Comparison of ENCODE assay signal across 2 cellular contexts in the genomic region with DNA sequence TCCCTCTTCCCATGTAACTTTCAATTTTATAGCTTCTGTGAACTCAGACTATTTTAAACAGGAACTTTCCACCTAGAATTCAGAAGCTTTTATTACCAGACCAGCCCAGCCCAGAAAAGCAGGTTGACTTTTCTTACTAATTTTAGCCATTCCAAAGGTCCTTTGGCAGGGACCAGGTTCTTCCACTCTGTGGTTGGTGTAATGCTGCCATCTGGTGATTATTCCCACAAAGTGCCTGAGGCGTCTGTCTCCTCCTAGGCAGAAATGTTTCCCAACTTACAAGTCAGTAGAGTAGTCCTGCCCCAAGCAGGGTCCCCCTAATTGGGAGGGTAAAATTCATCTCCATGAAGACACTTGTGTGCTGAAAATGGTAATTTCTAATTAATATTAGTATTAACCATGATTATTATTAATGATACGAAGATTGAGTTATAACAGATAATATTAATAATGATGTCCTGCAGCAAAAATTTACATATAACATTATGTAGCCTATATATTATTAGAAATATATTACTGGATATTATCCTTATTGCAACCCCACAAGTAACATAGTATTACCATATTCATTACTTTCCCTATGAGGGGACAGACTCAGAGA.
TF ChIP-seq lines count a peak whose summit lies in the region.

No MANE protein-coding gene starts in this region.

TF ChIP-seq in Ishikawa, 13 proteins besides CTCF, POLR2A, EP300 and RAD21:
- TF ChIP-seq TEAD4 (IDR thresholded peaks at IDR 0.05) (no peak), TAF1 (IDR thresholded peaks at IDR 0.05; ENCODE audit: low read depth) (no peak), NFIC (IDR thresholded peaks at IDR 0.05) (no peak), YY1 (IDR thresholded peaks at IDR 0.05; ENCODE audit: low read depth) (no peak), FOXM1 (IDR thresholded peaks at IDR 0.05; ENCODE audit: borderline replicate concordance, low read depth) (no peak), ZBTB7A (IDR thresholded peaks at IDR 0.05; ENCODE audit: low read depth) (no peak), TCF12 (IDR thresholded peaks at IDR 0.05; ENCODE audit: low read depth) (no peak), CREB1 (IDR thresholded peaks at IDR 0.05; ENCODE audit: low read depth) (no peak), CEBPB (IDR thresholded peaks at IDR 0.05) (no peak), EGR1 (IDR thresholded peaks at IDR 0.05) (no peak)
- TF ChIP-seq, protein P1, sequence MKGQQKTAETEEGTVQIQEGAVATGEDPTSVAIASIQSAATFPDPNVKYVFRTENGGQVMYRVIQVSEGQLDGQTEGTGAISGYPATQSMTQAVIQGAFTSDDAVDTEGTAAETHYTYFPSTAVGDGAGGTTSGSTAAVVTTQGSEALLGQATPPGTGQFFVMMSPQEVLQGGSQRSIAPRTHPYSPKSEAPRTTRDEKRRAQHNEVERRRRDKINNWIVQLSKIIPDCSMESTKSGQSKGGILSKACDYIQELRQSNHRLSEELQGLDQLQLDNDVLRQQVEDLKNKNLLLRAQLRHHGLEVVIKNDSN (IDR thresholded peaks at IDR 0.05), result no peak
- TF ChIP-seq, protein P2, sequence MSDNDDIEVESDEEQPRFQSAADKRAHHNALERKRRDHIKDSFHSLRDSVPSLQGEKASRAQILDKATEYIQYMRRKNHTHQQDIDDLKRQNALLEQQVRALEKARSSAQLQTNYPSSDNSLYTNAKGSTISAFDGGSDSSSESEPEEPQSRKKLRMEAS (IDR thresholded peaks at IDR 0.05), result no peak
- TF ChIP-seq, protein P3, sequence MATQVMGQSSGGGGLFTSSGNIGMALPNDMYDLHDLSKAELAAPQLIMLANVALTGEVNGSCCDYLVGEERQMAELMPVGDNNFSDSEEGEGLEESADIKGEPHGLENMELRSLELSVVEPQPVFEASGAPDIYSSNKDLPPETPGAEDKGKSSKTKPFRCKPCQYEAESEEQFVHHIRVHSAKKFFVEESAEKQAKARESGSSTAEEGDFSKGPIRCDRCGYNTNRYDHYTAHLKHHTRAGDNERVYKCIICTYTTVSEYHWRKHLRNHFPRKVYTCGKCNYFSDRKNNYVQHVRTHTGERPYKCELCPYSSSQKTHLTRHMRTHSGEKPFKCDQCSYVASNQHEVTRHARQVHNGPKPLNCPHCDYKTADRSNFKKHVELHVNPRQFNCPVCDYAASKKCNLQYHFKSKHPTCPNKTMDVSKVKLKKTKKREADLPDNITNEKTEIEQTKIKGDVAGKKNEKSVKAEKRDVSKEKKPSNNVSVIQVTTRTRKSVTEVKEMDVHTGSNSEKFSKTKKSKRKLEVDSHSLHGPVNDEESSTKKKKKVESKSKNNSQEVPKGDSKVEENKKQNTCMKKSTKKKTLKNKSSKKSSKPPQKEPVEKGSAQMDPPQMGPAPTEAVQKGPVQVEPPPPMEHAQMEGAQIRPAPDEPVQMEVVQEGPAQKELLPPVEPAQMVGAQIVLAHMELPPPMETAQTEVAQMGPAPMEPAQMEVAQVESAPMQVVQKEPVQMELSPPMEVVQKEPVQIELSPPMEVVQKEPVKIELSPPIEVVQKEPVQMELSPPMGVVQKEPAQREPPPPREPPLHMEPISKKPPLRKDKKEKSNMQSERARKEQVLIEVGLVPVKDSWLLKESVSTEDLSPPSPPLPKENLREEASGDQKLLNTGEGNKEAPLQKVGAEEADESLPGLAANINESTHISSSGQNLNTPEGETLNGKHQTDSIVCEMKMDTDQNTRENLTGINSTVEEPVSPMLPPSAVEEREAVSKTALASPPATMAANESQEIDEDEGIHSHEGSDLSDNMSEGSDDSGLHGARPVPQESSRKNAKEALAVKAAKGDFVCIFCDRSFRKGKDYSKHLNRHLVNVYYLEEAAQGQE (IDR thresholded peaks at IDR 0.05; ENCODE audit: low read depth), result no peak

TF ChIP-seq in H1, 55 proteins besides CTCF, POLR2A, EP300 and RAD21:
- TF ChIP-seq HDAC6 (IDR thresholded peaks at IDR 0.05; ENCODE audit: low read depth, low read length) (no peak), BCL11A (IDR thresholded peaks at IDR 0.05; ENCODE audit: low read depth in 2 of 2, low read length in 2 of 2) (no peak), GTF2F1 (IDR thresholded peaks at IDR 0.05; ENCODE audit: borderline replicate concordance, low read depth, low read length) (no peak), NRF1 (IDR thresholded peaks at IDR 0.05; ENCODE audit: low read depth, low read length) (no peak), ZNF274 (IDR thresholded peaks at IDR 0.05; ENCODE audit: borderline replicate concordance, extremely low read depth, low read length) (no peak)
TF ChIP-seq in H1: peak in this region for 0.
